Comparison of ENCODE assay signal across 13 cellular contexts in the genomic region with DNA sequence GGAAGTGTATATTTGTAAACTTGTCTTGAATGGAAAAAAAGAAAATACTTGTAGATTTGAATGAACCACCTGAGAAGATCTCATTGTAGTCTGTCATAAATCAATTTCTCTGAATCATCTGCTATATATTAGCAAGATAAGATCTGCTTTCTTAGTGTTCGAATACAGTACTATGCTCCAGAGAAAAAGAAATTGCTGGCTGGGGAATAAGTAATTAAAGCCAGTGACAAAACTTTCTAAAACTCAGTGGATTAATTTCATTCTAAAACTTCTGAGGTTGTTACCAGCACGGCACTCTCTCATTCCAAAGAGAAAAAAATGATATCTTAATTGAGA. TPM values are rescaled to one million over a fixed set of nuclear protein-coding genes. Genes with fewer than 3 reads are reported as not detected.
DNase-seq lines count a peak whose midpoint lies in the region; ATAC-seq and TF ChIP-seq lines count a peak whose summit lies in the region.
"Had no signal": no experiment of that assay in that cellular context is flagged by ENCODE, and none has a peak within 500 bp of the region (broad histone marks: within the 10 kb centered on the region; RNA-seq: fewer than 3 reads in every experiment).

No MANE protein-coding gene starts in this region.

- ATAC-seq in omental fat pad (ENCODE audit: low FRiP score) = no peak

- H3K9me3 Mint-ChIP-seq in endodermal cell (no peaks in the 10 kb centered on the region), osteocyte (ENCODE audit: unreplicated experiment) (no peaks in the 10 kb centered on the region)
- H3K9me3 Mint-ChIP-seq in activated naive CD8-positive, alpha-beta T cell treated with anti-CD3 and anti-CD28 coated beads for 36 hours = no peaks in the 10 kb centered on the region

- DNase-seq in cardiac muscle cell (ENCODE audit: low read depth in 1 of 2, low spot score in 1 of 2) (no peak), cardiac septum (ENCODE audit: low spot score) (no peak), endodermal cell (no peak), osteocyte (ENCODE audit: extremely low spot score, unreplicated experiment) (no peak), omental fat pad (ENCODE audit: low spot score) (no peak), NK-92 (lab: John Stamatoyannopoulos, UW; ENCODE audit: unreplicated experiment) (no peak), NCI-H1105 (lab: John Stamatoyannopoulos, UW) (no peak)
- no peak for DNase-seq in activated naive CD8-positive, alpha-beta T cell treated with anti-CD3 and anti-CD28 coated beads for 36 hours
- DNase-seq: activated naive CD4-positive, alpha-beta T cell treated with anti-CD3 and anti-CD28 coated beads, Interleukin-2, amount 50 U/mL, for 16 hours had no signal

- H3K4me1 Mint-ChIP-seq in endodermal cell (no peaks in the 10 kb centered on the region), osteocyte (ENCODE audit: unreplicated experiment) (peaks cover 15% of the 10 kb centered on the region)
- H3K4me1 Mint-ChIP-seq in activated naive CD8-positive, alpha-beta T cell treated with anti-CD3 and anti-CD28 coated beads for 36 hours = peaks cover 5% of the 10 kb centered on the region

- peak overlapping the region; percentile 33 for H3K27ac ChIP-seq in cardiac muscle cell
- peak overlapping the region; percentile 33 for H3K27ac ChIP-seq in endodermal cell (ENCODE audit: low read depth, low read length)
- H3K27ac ChIP-seq: 22Rv1, parathyroid adenoma, WERI-Rb-1 had no signal

- H3K9ac ChIP-seq in endodermal cell (ENCODE audit: extremely low read depth, low read length, poor library complexity, severe bottlenecking) = no peak overlapping the region
- H3K9ac ChIP-seq: parathyroid adenoma had no signal

- peak overlapping the region; percentile 52 for H3K27ac Mint-ChIP-seq in endodermal cell
- peak overlapping the region; percentile 82 for H3K27ac Mint-ChIP-seq in osteocyte (ENCODE audit: unreplicated experiment)
- H3K27ac Mint-ChIP-seq in activated naive CD8-positive, alpha-beta T cell treated with anti-CD3 and anti-CD28 coated beads for 36 hours = no peak overlapping the region

- peaks cover 39% of the 10 kb centered on the region for H3K36me3 ChIP-seq in cardiac muscle cell
- peaks cover 96% of the 10 kb centered on the region for H3K36me3 ChIP-seq in endodermal cell (ENCODE audit: control insufficient read depth, insufficient read depth, low read length)

- H3K4me1 ChIP-seq in cardiac muscle cell (ENCODE audit: low read depth) = peaks cover 15% of the 10 kb centered on the region
- H3K4me1 ChIP-seq in endodermal cell (ENCODE audit: control insufficient read depth, insufficient read depth, low read length) = no peaks in the 10 kb centered on the region

- H3K27me3 ChIP-seq in cardiac muscle cell = no peaks in the 10 kb centered on the region
- H3K27me3 ChIP-seq in endodermal cell (ENCODE audit: control insufficient read depth, insufficient read depth, low read length, poor library complexity, severe bottlenecking) = no peaks in the 10 kb centered on the region

- intact Hi-C loops in cardiac septum (cut with DNase I) = no loop called here

- 90 to 100% methylated on average over 2 of the region's 2 CpGs for WGBS in endodermal cell (ENCODE audit: insufficient coverage in 1 of 2, insufficient read length in 1 of 2), 2 experiments

- H3K4me3 ChIP-seq in cardiac muscle cell (no peak overlapping the region), endodermal cell (ENCODE audit: low read length) (no peak overlapping the region)

- H3K36me3 Mint-ChIP-seq in endodermal cell (ENCODE audit: low read depth) (peaks cover 69% of the 10 kb centered on the region), osteocyte (ENCODE audit: unreplicated experiment) (peaks cover 44% of the 10 kb centered on the region)
- H3K36me3 Mint-ChIP-seq in activated naive CD8-positive, alpha-beta T cell treated with anti-CD3 and anti-CD28 coated beads for 36 hours = peaks cover 28% of the 10 kb centered on the region

- H3K9me3 ChIP-seq in cardiac muscle cell (ENCODE audit: low read depth) (no peaks in the 10 kb centered on the region), endodermal cell (ENCODE audit: control insufficient read depth, low read length) (no peaks in the 10 kb centered on the region)

- H3K4me3 Mint-ChIP-seq in endodermal cell = no peak overlapping the region
- H3K4me3 Mint-ChIP-seq in osteocyte (ENCODE audit: unreplicated experiment) = no peak overlapping the region
- no peak overlapping the region for H3K4me3 Mint-ChIP-seq in activated naive CD8-positive, alpha-beta T cell treated with anti-CD3 and anti-CD28 coated beads for 36 hours

- TF ChIP-seq CTCF in cardiac muscle cell (IDR thresholded peaks at IDR 0.05; ENCODE audit: low read depth, low read length) = no peak
- no peak for TF ChIP-seq CTCF in endodermal cell (conservative IDR thresholded peaks at IDR 0.05)
- no peak for TF ChIP-seq CTCF in osteocyte (IDR thresholded peaks at IDR 0.05)
- no peak for TF ChIP-seq CTCF in omental fat pad (IDR thresholded peaks at IDR 0.05)

- H3K27me3 Mint-ChIP-seq in endodermal cell (ENCODE audit: insufficient read depth) = no peaks in the 10 kb centered on the region
- no peaks in the 10 kb centered on the region for H3K27me3 Mint-ChIP-seq in osteocyte (ENCODE audit: unreplicated experiment)
- no peaks in the 10 kb centered on the region for H3K27me3 Mint-ChIP-seq in activated naive CD8-positive, alpha-beta T cell treated with anti-CD3 and anti-CD28 coated beads for 36 hours

RNA-seq across cellular contexts. Expression of a gene that starts 22.4 kb away (rescaled TPM):
- total RNA-seq in cardiac muscle cell (5.8 and 7.8 TPM in 2 replicates), cardiac septum (3.8 TPM), endodermal cell (1 to 10 TPM; 1.8 to 2.8 TPM), osteocyte (1.5 and 3.2 TPM in 2 replicates), omental fat pad (1 to 10 TPM; 1.4 to 5.0 (median 3.6) TPM)
- 12.1 and 13.3 TPM in 2 replicates for polyA plus RNA-seq in cardiac muscle cell
- polyA plus RNA-seq in endodermal cell (2013, experiment 1 of 2) = 4.3 TPM
- polyA plus RNA-seq in endodermal cell (2013, experiment 2 of 2) = 5.7 TPM
- total RNA-seq in activated naive CD8-positive, alpha-beta T cell treated with anti-CD3 and anti-CD28 coated beads for 36 hours = 1 to 10 TPM; 2.2 to 3.0 TPM

RNA-seq across cellular contexts. Expression of a gene that starts 22.7 kb away (rescaled TPM):
- total RNA-seq in cardiac muscle cell = 150 and 201 TPM in 2 replicates
- 208 and 259 TPM in 2 replicates for polyA plus RNA-seq in cardiac muscle cell
- 94.9 TPM for total RNA-seq in cardiac septum
- 100 to 1,000 TPM; 230 to 242 TPM for total RNA-seq in endodermal cell
- polyA plus RNA-seq in endodermal cell (2013, experiment 1 of 2) = 247 TPM
- 231 TPM for polyA plus RNA-seq in endodermal cell (2013, experiment 2 of 2)
- 167 and 168 TPM in 2 replicates for total RNA-seq in osteocyte
- total RNA-seq in activated naive CD8-positive, alpha-beta T cell treated with anti-CD3 and anti-CD28 coated beads for 36 hours = 100 to 1,000 TPM; 121 to 131 TPM
- 100 to 1,000 TPM; 105 to 168 (median 156) TPM for total RNA-seq in omental fat pad

RNA-seq across cellular contexts. Expression of a gene that starts 59.8 kb away (rescaled TPM):
- total RNA-seq in cardiac muscle cell (0.63 and 1.1 TPM in 2 replicates), cardiac septum (not detected), endodermal cell (not detected), osteocyte (not detected in 2 replicates), omental fat pad (not detected)
- 0.34 TPM in 1 of 2 replicates, not detected in the other for polyA plus RNA-seq in cardiac muscle cell
- 0.78 TPM for polyA plus RNA-seq in endodermal cell (2013, experiment 1 of 2)
- not detected for polyA plus RNA-seq in endodermal cell (2013, experiment 2 of 2)
- total RNA-seq in activated naive CD8-positive, alpha-beta T cell treated with anti-CD3 and anti-CD28 coated beads for 36 hours = not detected
- total RNA-seq: mesenteric fat pad had no signal
